ENCODE assay signal across 20 cellular contexts in the genomic region with DNA sequence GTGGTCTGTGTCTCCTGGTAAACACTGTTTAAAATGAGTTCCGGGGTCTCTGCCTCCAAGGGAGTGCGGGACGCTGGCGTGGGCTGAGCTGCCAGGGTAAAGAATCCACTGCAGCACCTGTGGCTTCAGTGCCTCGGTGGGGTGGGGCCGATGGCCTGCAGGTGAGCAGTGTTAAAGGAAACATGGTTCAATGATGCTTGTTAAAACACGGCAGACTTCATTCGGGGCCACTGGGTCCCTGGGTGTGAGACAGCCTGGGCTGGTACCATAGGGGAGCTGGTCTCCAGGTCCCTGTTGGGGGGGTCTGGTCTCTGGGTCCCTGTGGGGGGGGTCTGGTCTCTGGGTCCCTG. TPM values are rescaled to one million over a fixed set of nuclear protein-coding genes. Genes with fewer than 3 reads are reported as not detected.
A peak's percentile ranks its signal among the peaks of the same experiment; 100 is the strongest.
DNase-seq lines count a peak whose midpoint lies in the region; ATAC-seq and TF ChIP-seq lines count a peak whose summit lies in the region.
"Had no signal": no experiment of that assay in that cellular context is flagged by ENCODE, and none has a peak within 500 bp of the region (broad histone marks: within the 10 kb centered on the region; RNA-seq: fewer than 3 reads in every experiment).

No MANE protein-coding gene starts in this region.

- no peaks in the 10 kb centered on the region for H3K27me3 Mint-ChIP-seq in activated CD8-positive, alpha-beta memory T cell treated with anti-CD3 and anti-CD28 coated beads, Interleukin-2, amount 10 ng/mL, durations not matched to agents 7 days and 5 days
- no peaks in the 10 kb centered on the region for H3K27me3 Mint-ChIP-seq in activated naive CD4-positive, alpha-beta T cell treated with anti-CD3 and anti-CD28 coated beads, Interleukin-2, amount 10 ng/mL, durations not matched to agents 7 days and 5 days

- no TSS peak for BruUV-seq in OCI-LY7 (replicated peaks; lab: Mats Ljungman, UMichigan)

- no peaks in the 10 kb centered on the region for H3K79me1 ChIP-seq in neuronal stem cell (ENCODE audit: low read depth, low read length)

- H2AK5ac ChIP-seq in neuronal stem cell (ENCODE audit: low read depth, low read length), result no peak overlapping the region

- H3K36me3 Mint-ChIP-seq in activated CD8-positive, alpha-beta memory T cell treated with anti-CD3 and anti-CD28 coated beads, Interleukin-2, amount 10 ng/mL, durations not matched to agents 7 days and 5 days, result no peaks in the 10 kb centered on the region
- H3K36me3 Mint-ChIP-seq in activated naive CD4-positive, alpha-beta T cell treated with anti-CD3 and anti-CD28 coated beads, Interleukin-2, amount 10 ng/mL, durations not matched to agents 7 days and 5 days, result no peaks in the 10 kb centered on the region
- H3K36me3 Mint-ChIP-seq: IgD-negative memory B cell had no signal

- H2BK5ac ChIP-seq in neuronal stem cell (ENCODE audit: low read length), result no peak overlapping the region

- no peak overlapping the region for H2BK120ac ChIP-seq in neuronal stem cell (ENCODE audit: low read depth, low read length)

- no peak overlapping the region for H3K4me3 Mint-ChIP-seq in activated CD8-positive, alpha-beta memory T cell treated with anti-CD3 and anti-CD28 coated beads, Interleukin-2, amount 10 ng/mL, durations not matched to agents 7 days and 5 days
- H3K4me3 Mint-ChIP-seq in activated naive CD4-positive, alpha-beta T cell treated with anti-CD3 and anti-CD28 coated beads, Interleukin-2, amount 10 ng/mL, durations not matched to agents 7 days and 5 days, result no peak overlapping the region

- H2AFZ ChIP-seq in OCI-LY7 (ENCODE audit: low read length) (no peak overlapping the region), neuronal stem cell (ENCODE audit: low read length) (no peak overlapping the region)

- H3K9me3 Mint-ChIP-seq in activated CD8-positive, alpha-beta memory T cell treated with anti-CD3 and anti-CD28 coated beads, Interleukin-2, amount 10 ng/mL, durations not matched to agents 7 days and 5 days (ENCODE audit: low read depth), result no peaks in the 10 kb centered on the region
- H3K9me3 Mint-ChIP-seq in activated naive CD4-positive, alpha-beta T cell treated with anti-CD3 and anti-CD28 coated beads, Interleukin-2, amount 10 ng/mL, durations not matched to agents 7 days and 5 days, result no peaks in the 10 kb centered on the region

- H3K4me2 ChIP-seq in OCI-LY7 (ENCODE audit: low read length) (peak overlapping the region; percentile 23; the same call in 1 of the 2 replicates), neuronal stem cell (ENCODE audit: insufficient read depth, low read length, poor library complexity, severe bottlenecking) (no peak overlapping the region)

- H3K4me1 Mint-ChIP-seq in activated CD8-positive, alpha-beta memory T cell treated with anti-CD3 and anti-CD28 coated beads, Interleukin-2, amount 10 ng/mL, durations not matched to agents 7 days and 5 days, result no peaks in the 10 kb centered on the region
- no peaks in the 10 kb centered on the region for H3K4me1 Mint-ChIP-seq in activated naive CD4-positive, alpha-beta T cell treated with anti-CD3 and anti-CD28 coated beads, Interleukin-2, amount 10 ng/mL, durations not matched to agents 7 days and 5 days

- H3K27ac Mint-ChIP-seq in activated CD8-positive, alpha-beta memory T cell treated with anti-CD3 and anti-CD28 coated beads, Interleukin-2, amount 10 ng/mL, durations not matched to agents 7 days and 5 days, result no peak overlapping the region
- no peak overlapping the region for H3K27ac Mint-ChIP-seq in activated naive CD4-positive, alpha-beta T cell treated with anti-CD3 and anti-CD28 coated beads, Interleukin-2, amount 10 ng/mL, durations not matched to agents 7 days and 5 days
- H3K27ac Mint-ChIP-seq: IgD-negative memory B cell had no signal

- CTCF ChIA-PET in activated CD8-positive, alpha-beta memory T cell treated with anti-CD3 and anti-CD28 coated beads, Interleukin-2, amount 10 ng/mL, durations not matched to agents 7 days and 5 days (lab: Charles Lee), result interaction anchor here (1.2 kb wide), 1 partner anchor 11 kb away, joined by 3 read pairs; no protein-coding TSS in a partner anchor
- CTCF ChIA-PET in OCI-LY7 (lab: Charles Lee; ENCODE audit: unreplicated experiment), result no interaction called here
- CTCF ChIA-PET in activated naive CD4-positive, alpha-beta T cell treated with anti-CD3 and anti-CD28 coated beads, Interleukin-2, amount 10 ng/mL, durations not matched to agents 7 days and 5 days (lab: Charles Lee), result no interaction called here

- no peaks in the 10 kb centered on the region for H4K20me1 ChIP-seq in OCI-LY7 (ENCODE audit: insufficient read depth, low read length)

- no peak overlapping the region for H3K4ac ChIP-seq in neuronal stem cell (ENCODE audit: low read length)

- H3K36me3 ChIP-seq in OCI-LY7 (ENCODE audit: insufficient read depth, low read length) (no peaks in the 10 kb centered on the region), neuronal stem cell (replicated peaks in 1 of 2; ENCODE audit: control insufficient read depth in 2 of 2, insufficient read depth in 2 of 2, low read length in 2 of 2) (no peaks in the 10 kb centered on the region)

- no peak overlapping the region for H3K18ac ChIP-seq in neuronal stem cell (ENCODE audit: low read length)

- no peak for ATAC-seq in activated CD8-positive, alpha-beta memory T cell treated with anti-CD3 and anti-CD28 coated beads, Interleukin-2, amount 10 ng/mL, durations not matched to agents 7 days and 5 days
- ATAC-seq in HG02840 (IDR thresholded peaks at IDR 0.05; ENCODE audit: low FRiP score, unreplicated experiment), result no peak

- no CpG with 5 or more reads among the region's 8 CpGs for WGBS in neuronal stem cell (ENCODE audit: extremely low coverage in 2 of 2, insufficient read length in 2 of 2, insufficient replicate concordance in 1 of 2), 2 donors

- no peak overlapping the region for H2BK12ac ChIP-seq in neuronal stem cell (ENCODE audit: low read length)

- H3K4me3 ChIP-seq in OCI-LY7 (ENCODE audit: low read depth, low read length, poor library complexity, severe bottlenecking), result no peak overlapping the region
- H3K4me3 ChIP-seq in neuronal stem cell (ENCODE audit: low read length in 2 of 2), result no peak overlapping the region

- peak overlapping the region; percentile 56 for H3K14ac ChIP-seq in neuronal stem cell (ENCODE audit: low read length)

- H3K23ac ChIP-seq in neuronal stem cell (ENCODE audit: low read depth, low read length, poor library complexity), result no peak overlapping the region

- intact Hi-C loops in OCI-LY7 (cut with micrococcal nuclease; ENCODE audit: unreplicated experiment), result no loop called here

- DNase-seq in activated CD8-positive, alpha-beta memory T cell treated with anti-CD3 and anti-CD28 coated beads, Interleukin-2, amount 10 ng/mL, durations not matched to agents 7 days and 5 days, result peak; percentile 11
- no peak for DNase-seq in activated CD8-positive, alpha-beta memory T cell treated with anti-CD3 and anti-CD28 coated beads, Interleukin-2, amount 50 U/mL, for 4 hours
- DNase-seq in OCI-LY7 (ENCODE audit: low spot score), result peak; percentile 47
- DNase-seq in epidermal melanocyte (ENCODE audit: insufficient read length, low spot score), result peak; percentile 8
- DNase-seq in neuronal stem cell (ENCODE audit: low spot score), result no peak
- DNase-seq in SW 1271 (lab: John Stamatoyannopoulos, UW), result no peak
- DNase-seq in activated naive CD4-positive, alpha-beta T cell treated with anti-CD3 and anti-CD28 coated beads, Interleukin-2, amount 10 ng/mL, durations not matched to agents 7 days and 5 days, result no peak
- DNase-seq: EL, Kasumi-1, MM.1S, NCI-H1092 treated with DMSO at 0.1 percent for 48 hours, NCI-H2107, NCI-H2227 treated with DMSO at 0.1 percent for 48 hours, NCI-H524, SHP77 had no signal

- no peaks in the 10 kb centered on the region for H3K79me2 ChIP-seq in OCI-LY7 (ENCODE audit: insufficient read depth, low read depth, low read length)

- no peak overlapping the region for H4K91ac ChIP-seq in neuronal stem cell (ENCODE audit: low read depth, low read length, poor library complexity)

- no peaks in the 10 kb centered on the region for H3K9me2 ChIP-seq in OCI-LY7 (ENCODE audit: insufficient read depth, low read length)

- TF ChIP-seq CTCF in OCI-LY7 (conservative IDR thresholded peaks at IDR 0.05; ENCODE audit: low read length), result no peak

- no peak overlapping the region for H3K9ac ChIP-seq in neuronal stem cell (ENCODE audit: low read depth, low read length, poor library complexity)

- H3K9me3 ChIP-seq in OCI-LY7 (ENCODE audit: low read length) (no peaks in the 10 kb centered on the region), neuronal stem cell (replicated peaks in 1 of 2; ENCODE audit: control insufficient read depth in 2 of 2, insufficient read depth in 1 of 2, low read depth in 1 of 2, low read length in 2 of 2) (no peaks in the 10 kb centered on the region)

- H3K4me1 ChIP-seq in OCI-LY7 (ENCODE audit: insufficient read depth, low read length, poor library complexity, severe bottlenecking) (peaks cover 27% of the 10 kb centered on the region), neuronal stem cell (ENCODE audit: control insufficient read depth in 2 of 2, insufficient read depth in 1 of 2, low read depth in 1 of 2, low read length in 2 of 2) (peaks cover under 1 to 4% of the 10 kb centered on the region in 2 donors)

- POLR2A ChIA-PET in OCI-LY7 (lab: Charles Lee), result no interaction called here

- no peak overlapping the region for H4K8ac ChIP-seq in neuronal stem cell (ENCODE audit: low read depth, low read length)

- H3K27ac ChIP-seq in OCI-LY7 (ENCODE audit: low read depth, low read length, poor library complexity, severe bottlenecking) (peak overlapping the region; percentile 22), neuronal stem cell (replicated peaks; ENCODE audit: low read length) (no peak overlapping the region)
- H3K27ac ChIP-seq: C4-2B had no signal

- H2BK15ac ChIP-seq in neuronal stem cell (ENCODE audit: low read length), result no peak overlapping the region

- H3K27me3 ChIP-seq in neuronal stem cell (ENCODE audit: control insufficient read depth in 3 of 3, insufficient read depth in 3 of 3, low read depth in 1 of 3, low read length in 3 of 3), result peaks cover 0 to 6% (median 0%) of the 10 kb centered on the region in 3 experiments

RNA-seq across cellular contexts. Expression of gene KNDC1, which starts 24.9 kb away (rescaled TPM):
- total RNA-seq in activated CD8-positive, alpha-beta memory T cell treated with anti-CD3 and anti-CD28 coated beads, Interleukin-2, amount 10 ng/mL, durations not matched to agents 7 days and 5 days, result under 1 TPM in 1 of 2 experiments, not detected in 1; 0.32 TPM
- not detected in 2 replicates for total RNA-seq in OCI-LY7 (2014; rRNA removed; shearing (Covaris generic))
- total RNA-seq in OCI-LY7 (2022), result not detected in 2 replicates
- 6.4 TPM for polyA plus RNA-seq in neuronal stem cell (2013, experiment 1 of 2)
- 6.1 TPM for polyA plus RNA-seq in neuronal stem cell (2013, experiment 2 of 2)
- total RNA-seq: HT1080 had no signal

RNA-seq across cellular contexts. Expression of gene ADGRA1, which starts 47.4 kb away (rescaled TPM):
- not detected for total RNA-seq in activated CD8-positive, alpha-beta memory T cell treated with anti-CD3 and anti-CD28 coated beads, Interleukin-2, amount 10 ng/mL, durations not matched to agents 7 days and 5 days
- not detected in 2 replicates for total RNA-seq in OCI-LY7 (2014; rRNA removed; shearing (Covaris generic))
- total RNA-seq in OCI-LY7 (2022), result not detected in 2 replicates
- 0.08 TPM for polyA plus RNA-seq in neuronal stem cell (2013, experiment 1 of 2)
- 0.07 TPM for polyA plus RNA-seq in neuronal stem cell (2013, experiment 2 of 2)
- total RNA-seq: H4, HT1080 had no signal
- polyA plus RNA-seq: IgD-negative memory B cell had no signal

Comparison
In these comparisons a context has a peak if more than half of its experiments do, and no peak if none do; other contexts are left out.
1. DNase-seq: peak in activated CD8-positive, alpha-beta memory T cell treated with anti-CD3 and anti-CD28 coated beads, Interleukin-2, amount 10 ng/mL, durations not matched to agents 7 days and 5 days (single experiment), OCI-LY7 (single experiment) and epidermal melanocyte (single experiment); none in activated CD8-positive, alpha-beta memory T cell treated with anti-CD3 and anti-CD28 coated beads, Interleukin-2, amount 50 U/mL, for 4 hours (single experiment), neuronal stem cell (single experiment), SW 1271 (0 of 2) and activated naive CD4-positive, alpha-beta T cell treated with anti-CD3 and anti-CD28 coated beads, Interleukin-2, amount 10 ng/mL, durations not matched to agents 7 days and 5 days (single experiment).